38 cellular contexts compared by ENCODE assay signal in the genomic region with DNA sequence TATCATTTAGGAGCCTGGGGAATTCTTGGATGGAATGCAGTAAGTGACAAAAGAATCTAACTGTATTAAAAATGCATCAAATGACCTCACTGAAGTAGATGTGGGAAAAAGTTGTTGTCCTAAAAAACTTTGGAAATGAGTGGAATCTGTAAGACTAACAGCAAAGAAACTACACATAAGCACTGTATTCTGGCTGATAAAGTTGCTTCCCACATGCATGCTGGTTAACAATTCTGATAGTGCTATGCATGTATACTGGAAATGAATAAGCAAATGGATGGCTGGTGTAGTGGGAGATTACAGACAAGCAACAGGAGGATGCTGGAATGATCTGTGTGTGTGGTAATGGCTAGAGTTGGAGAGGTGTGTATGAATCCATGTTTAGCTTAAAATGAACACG.
"Had no signal": no experiment of that assay in that cellular context is flagged by ENCODE, and none has a peak within 500 bp of the region (broad histone marks: within the 10 kb centered on the region; RNA-seq: fewer than 3 reads in every experiment).

No MANE protein-coding gene starts in this region.

- H3K36me3 ChIP-seq: adrenal gland, ascending aorta, cardiac muscle cell had no signal

- ATAC-seq: activated CD8-positive, alpha-beta T cell treated with anti-CD3 and anti-CD28 coated beads for 36 hours; activated naive CD4-positive, alpha-beta T cell treated with anti-CD3 and anti-CD28 coated beads, Interleukin-2, amount 50 U/mL, for 72 hours; activated T-cell treated with anti-CD3 and anti-CD28 coated beads, Interleukin-2, amount 50 U/mL, for 4 hours; activated T-cell treated with anti-CD3 and anti-CD28 coated beads, Interleukin-2, amount 50 U/mL, for 72 hours; activated T-helper 17 cell treated with anti-CD3 and anti-CD28 coated beads, Interleukin-2, amount 50 U/mL, for 72 hours had no signal

- H3K4me1 Mint-ChIP-seq: brain had no signal

- H3K27ac Mint-ChIP-seq: activated B cell treated with CpG ODN at 0.5 μM for 24 hours; activated CD4-positive, alpha-beta memory T cell treated with anti-CD3 and anti-CD28 coated beads for 36 hours; activated CD4-positive, alpha-beta T cell treated with anti-CD3 and anti-CD28 coated beads, Interleukin-2, amount 10 ng/mL, durations not matched to agents 24 days and 14 days; activated CD8-positive, alpha-beta T cell treated with anti-CD3 and anti-CD28 coated beads for 36 hours; activated naive CD4-positive, alpha-beta T cell treated with anti-CD3 and anti-CD28 coated beads, Interleukin-2, amount 10 ng/mL, durations not matched to agents 7 days and 5 days; activated naive CD4-positive, alpha-beta T cell treated with anti-CD3 and anti-CD28 coated beads, Interleukin-2, amount 50 U/mL, for 72 hours; activated naive CD8-positive, alpha-beta T cell treated with anti-CD3 and anti-CD28 coated beads for 36 hours; activated T-cell treated with anti-CD3 and anti-CD28 coated beads, Interleukin-2, amount 50 U/mL, for 72 hours; activated T-helper 1 cell treated with anti-CD3 and anti-CD28 coated beads, Interleukin-12 subunit alpha, Interleukin-12 subunit beta, Interleukin-2, Interleukin-4 antibody, amounts not matched to agents 30 ng/mL and 10 ng/mL and 1 ng/mL, durations not matched to agents 14 hours and 24 hours and 36 hours; activated T-helper 17 cell treated with anti-CD3 and anti-CD28 coated beads, Interleukin-2, amount 50 U/mL, for 72 hours; brain; T-helper 1 cell treated with Interleukin-12 subunit alpha and Interleukin-12 subunit beta and Interleukin-4 antibody, amounts not matched to agents 30 μg/mL and 1 μg/mL, for 36 hours; T-helper 2 cell treated with Interferon-gamma antibody and Interleukin-4, amounts not matched to agents 5 μg/mL and 100 μg/mL, for 36 hours had no signal

- H3K27me3 Mint-ChIP-seq: activated B cell treated with CpG ODN at 0.5 μM for 24 hours; activated CD4-positive, alpha-beta memory T cell treated with anti-CD3 and anti-CD28 coated beads for 36 hours; activated CD4-positive, alpha-beta T cell treated with anti-CD3 and anti-CD28 coated beads, Interleukin-2, amount 10 ng/mL, durations not matched to agents 24 days and 14 days; activated CD8-positive, alpha-beta T cell treated with anti-CD3 and anti-CD28 coated beads for 36 hours; activated naive CD4-positive, alpha-beta T cell treated with anti-CD3 and anti-CD28 coated beads, Interleukin-2, amount 10 ng/mL, durations not matched to agents 7 days and 5 days; activated naive CD8-positive, alpha-beta T cell treated with anti-CD3 and anti-CD28 coated beads for 36 hours; activated T-helper 17 cell treated with anti-CD3 and anti-CD28 coated beads, Interleukin-2, amount 50 U/mL, for 72 hours; central memory CD8-positive, alpha-beta T cell had no signal

- H3K4me3 ChIP-seq: adrenal gland, ascending aorta, cardiac muscle cell had no signal

- H3K27ac ChIP-seq: adrenal gland, ascending aorta, cardiac muscle cell, VCaP had no signal

- H3K4me1 ChIP-seq: adrenal gland, ascending aorta had no signal

- H3K4me3 Mint-ChIP-seq: activated B cell treated with CpG ODN at 0.5 μM for 24 hours; activated CD4-positive, alpha-beta memory T cell treated with anti-CD3 and anti-CD28 coated beads for 36 hours; activated CD4-positive, alpha-beta T cell treated with anti-CD3 and anti-CD28 coated beads, Interleukin-2, amount 10 ng/mL, durations not matched to agents 24 days and 14 days; activated CD8-positive, alpha-beta T cell treated with anti-CD3 and anti-CD28 coated beads for 36 hours; activated naive CD4-positive, alpha-beta T cell treated with anti-CD3 and anti-CD28 coated beads, Interleukin-2, amount 10 ng/mL, durations not matched to agents 7 days and 5 days; activated naive CD8-positive, alpha-beta T cell treated with anti-CD3 and anti-CD28 coated beads for 36 hours; activated T-cell treated with anti-CD3 and anti-CD28 coated beads, Interleukin-2, amount 50 U/mL, for 4 hours; activated T-cell treated with anti-CD3 and anti-CD28 coated beads, Interleukin-2, amount 50 U/mL, for 72 hours; activated T-helper 1 cell treated with anti-CD3 and anti-CD28 coated beads, Interleukin-12 subunit alpha, Interleukin-12 subunit beta, Interleukin-2, Interleukin-4 antibody, amounts not matched to agents 30 ng/mL and 10 ng/mL and 1 ng/mL, durations not matched to agents 14 hours and 24 hours and 36 hours; activated T-helper 17 cell treated with anti-CD3 and anti-CD28 coated beads, Interleukin-2, amount 50 U/mL, for 72 hours; brain; central memory CD8-positive, alpha-beta T cell; T-helper 1 cell treated with Interleukin-12 subunit alpha and Interleukin-12 subunit beta and Interleukin-4 antibody, amounts not matched to agents 30 μg/mL and 1 μg/mL, for 36 hours; T-helper 2 cell treated with Interferon-gamma antibody and Interleukin-4, amounts not matched to agents 5 μg/mL and 100 μg/mL, for 36 hours had no signal

- H3K9me3 ChIP-seq: adrenal gland had no signal

- H3K9me3 Mint-ChIP-seq: activated T-helper 17 cell treated with anti-CD3 and anti-CD28 coated beads, Interleukin-2, amount 50 U/mL, for 72 hours; central memory CD8-positive, alpha-beta T cell had no signal

- DNase-seq: activated B cell treated with CpG ODN at 0.5 μM for 24 hours; activated CD4-positive, alpha-beta memory T cell treated with anti-CD3 and anti-CD28 coated beads for 36 hours; activated CD4-positive, alpha-beta T cell treated with anti-CD3 and anti-CD28 coated beads for 4 hours; activated CD4-positive, alpha-beta T cell treated with anti-CD3 and anti-CD28 coated beads, Interleukin-2, amount 10 ng/mL, durations not matched to agents 24 days and 14 days; activated CD4-positive, alpha-beta T cell treated with anti-CD3 and anti-CD28 coated beads, Interleukin-2, amount 50 U/mL, for 1 hour; activated CD4-positive, alpha-beta T cell treated with anti-CD3 and anti-CD28 coated beads, Interleukin-2, amount 50 U/mL, for 4 hours; activated CD4-positive, CD25-positive, alpha-beta regulatory T cell treated with anti-CD3 and anti-CD28 coated beads, Interleukin-2, amount 50 U/mL, for 72 hours; activated CD8-positive, alpha-beta memory T cell treated with anti-CD3 and anti-CD28 coated beads, Interleukin-2, amount 50 U/mL, for 4 hours; activated CD8-positive, alpha-beta T cell treated with anti-CD3 and anti-CD28 coated beads for 36 hours; activated effector memory CD4-positive, alpha-beta T cell treated with anti-CD3 and anti-CD28 coated beads, Interleukin-2, amount 50 U/mL, for 16 hours; activated gamma-delta T cell treated with Interleukin-2 at 50 U/mL for 16 hours; activated naive CD4-positive, alpha-beta T cell treated with anti-CD3 and anti-CD28 coated beads, Interleukin-2, amount 10 ng/mL, durations not matched to agents 7 days and 5 days; activated naive CD4-positive, alpha-beta T cell treated with Interleukin-2 at 50 U/mL for 16 hours; activated naive CD8-positive, alpha-beta T cell treated with anti-CD3 and anti-CD28 coated beads for 36 hours; activated T-cell treated with anti-CD3 and anti-CD28 coated beads for 4 hours; activated T-cell treated with anti-CD3 and anti-CD28 coated beads, Interleukin-2, amount 50 U/mL, for 1 hour; activated T-cell treated with anti-CD3 and anti-CD28 coated beads, Interleukin-2, amount 50 U/mL, for 4 hours; activated T-cell treated with anti-CD3 and anti-CD28 coated beads, Interleukin-2, amount 50 U/mL, for 72 hours; adrenal gland; amygdala; anterior cingulate cortex; caudate nucleus; cerebellar nuclear complex; T-helper 1 cell; T-helper 2 cell; T-helper 9 cell had no signal

- H3K27me3 ChIP-seq: adrenal gland, ascending aorta, cardiac muscle cell had no signal

- FAIRE-seq: bronchial epithelial cell, TTC549 had no signal
